8 cellular contexts compared by ENCODE assay signal in the genomic region with DNA sequence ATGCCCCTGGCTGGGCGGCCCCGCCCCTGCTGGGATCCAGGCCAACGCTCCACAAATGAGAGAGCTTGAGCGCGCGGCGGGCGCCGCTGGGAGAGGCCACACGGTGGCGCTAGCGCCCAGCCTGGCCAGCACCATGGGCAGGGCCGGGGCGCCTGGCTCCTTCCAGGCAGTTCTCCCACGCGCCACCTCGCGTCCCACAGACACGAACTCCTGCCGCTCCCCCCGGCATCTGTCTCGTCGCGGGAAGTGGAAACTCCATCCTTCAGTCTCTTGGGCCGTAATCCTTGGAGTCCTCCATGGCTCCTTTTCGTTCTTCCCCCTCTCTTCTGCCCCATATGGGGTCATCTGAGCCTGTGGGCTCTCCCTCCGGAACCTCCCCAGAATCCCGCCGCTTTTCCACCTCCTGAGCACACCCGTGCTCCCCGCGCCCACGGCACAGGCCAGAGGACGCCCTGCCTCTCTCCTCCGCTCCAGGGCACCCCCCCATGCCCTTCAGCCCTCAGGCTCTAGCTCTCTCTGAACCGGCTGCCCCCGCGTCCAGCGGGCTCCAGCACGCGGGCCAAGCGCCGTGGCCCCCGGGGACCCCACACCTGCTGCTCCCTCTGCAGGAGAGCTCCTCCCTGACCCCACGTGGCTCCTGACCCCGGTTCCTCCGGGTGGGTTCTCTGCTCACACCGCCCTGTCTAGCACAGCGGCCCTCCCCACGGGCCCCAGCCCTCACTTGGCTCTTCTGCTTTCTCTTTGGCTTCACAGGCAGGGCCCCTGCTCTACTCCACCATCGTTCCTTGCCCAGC. TPM values are rescaled to one million over a fixed set of nuclear protein-coding genes. Genes with fewer than 3 reads are reported as not detected.
A peak's percentile ranks its signal among the peaks of the same experiment; 100 is the strongest.
DNase-seq lines count a peak whose midpoint lies in the region; ATAC-seq and TF ChIP-seq lines count a peak whose summit lies in the region.

No MANE protein-coding gene starts in this region.

- WGBS in testis, 2 donors = 3 to 4% methylated on average over 37 to 50 of the region's 51 CpGs

- H3K9me3 ChIP-seq in testis = no peaks in the 10 kb centered on the region

- peaks cover 11% of the 10 kb centered on the region for H3K36me3 Mint-ChIP-seq in activated naive CD8-positive, alpha-beta T cell
- no peaks in the 10 kb centered on the region for H3K36me3 Mint-ChIP-seq in osteocyte (ENCODE audit: unreplicated experiment)

- no peak for TF ChIP-seq POLR2A in testis (IDR thresholded peaks at IDR 0.05)

- peak overlapping the region; percentile 27 to 50 for H3K27ac ChIP-seq in testis

- peak overlapping the region; percentile 52 to 62 for H3K4me3 ChIP-seq in testis

- DNase-seq in CMK (ENCODE audit: low read depth) (peak; percentile 59), M059J (ENCODE audit: low read depth) (peak; percentile 79), SK-MEL-5 (ENCODE audit: low read depth, low spot score) (peak; percentile 79), Right ventricle myocardium inferior (ENCODE audit: missing footprints) (peak; percentile 95), osteocyte (ENCODE audit: extremely low spot score, unreplicated experiment) (peak; percentile 98), testis (peak; percentile 95)

- no peaks in the 10 kb centered on the region for H3K36me3 ChIP-seq in testis (ENCODE audit: low read depth, missing control alignments)

- peaks cover 13% of the 10 kb centered on the region for H3K4me1 ChIP-seq in testis

- no peaks in the 10 kb centered on the region for H3K27me3 ChIP-seq in testis

- TF ChIP-seq CTCF in osteocyte (IDR thresholded peaks at IDR 0.05) = peak; percentile 91
- peak; percentile 63 to 93 (median 90) for TF ChIP-seq CTCF in testis (IDR thresholded peaks at IDR 0.05)

- in situ Hi-C loops in SK-MEL-5 (cut with HindIII; ENCODE audit: low pct_unique_long_range_greater_than_20kb, low sequenced_read_pairs) = no loop called here

- H3K4me3 Mint-ChIP-seq in activated naive CD8-positive, alpha-beta T cell = peak overlapping the region; percentile 20
- peak overlapping the region; percentile 67 for H3K4me3 Mint-ChIP-seq in osteocyte (ENCODE audit: unreplicated experiment)

- ATAC-seq in GM21529 (IDR thresholded peaks at IDR 0.05; ENCODE audit: unreplicated experiment) (peak; percentile 81), Right ventricle myocardium inferior (peak; percentile 95)

- intact Hi-C loops in Right ventricle myocardium inferior (cut with DNase I) = loop anchor here (1.0 kb wide), 1 partner anchor 248 kb away; no protein-coding TSS in a partner anchor
- intact Hi-C loops in testis (cut with DNase I; ENCODE audit: low total_unique reads) = no loop called here

- peak overlapping the region; percentile 54 for H3K27ac Mint-ChIP-seq in activated naive CD8-positive, alpha-beta T cell
- H3K27ac Mint-ChIP-seq in osteocyte (ENCODE audit: unreplicated experiment) = no peak overlapping the region

- H3K27me3 Mint-ChIP-seq in activated naive CD8-positive, alpha-beta T cell = no peaks in the 10 kb centered on the region
- H3K27me3 Mint-ChIP-seq in osteocyte (ENCODE audit: unreplicated experiment) = no peaks in the 10 kb centered on the region

- H3K9me3 Mint-ChIP-seq in activated naive CD8-positive, alpha-beta T cell (ENCODE audit: low read depth) = no peaks in the 10 kb centered on the region
- H3K9me3 Mint-ChIP-seq in osteocyte (ENCODE audit: unreplicated experiment) = no peaks in the 10 kb centered on the region

- H3K4me1 Mint-ChIP-seq in activated naive CD8-positive, alpha-beta T cell (ENCODE audit: low read depth) = peaks cover 8% of the 10 kb centered on the region
- H3K4me1 Mint-ChIP-seq in osteocyte (ENCODE audit: unreplicated experiment) = peaks cover 28% of the 10 kb centered on the region

RNA-seq across cellular contexts. Expression of gene EDN2, which starts 31.9 kb away (rescaled TPM):
- total RNA-seq in M059J (2014; rRNA removed; shearing (Covaris generic)) = not detected in 2 replicates
- total RNA-seq in SK-MEL-5 (2014; rRNA removed; shearing (Covaris generic)) = not detected in 2 replicates
- not detected in 2 replicates for polyA plus RNA-seq in SK-MEL-5 (2015; cell fraction: cytosol; rRNA removed)
- polyA plus RNA-seq in SK-MEL-5 (2015; cell fraction: nucleus; rRNA removed) = not detected in 2 replicates
- not detected for total RNA-seq in Right ventricle myocardium inferior
- total RNA-seq in osteocyte = not detected in 2 replicates
- not detected for total RNA-seq in testis
- not detected for polyA plus RNA-seq in testis (ENCODE audit: insufficient read depth, low read depth, low replicate concordance)

Comparison
In these comparisons a context has a peak if more than half of its experiments do, and no peak if none do; other contexts are left out.
1. Peak in every context shown above with its lines: DNase-seq, ATAC-seq, H3K4me3 ChIP-seq and H3K27ac ChIP-seq.